In the genomic region with DNA sequence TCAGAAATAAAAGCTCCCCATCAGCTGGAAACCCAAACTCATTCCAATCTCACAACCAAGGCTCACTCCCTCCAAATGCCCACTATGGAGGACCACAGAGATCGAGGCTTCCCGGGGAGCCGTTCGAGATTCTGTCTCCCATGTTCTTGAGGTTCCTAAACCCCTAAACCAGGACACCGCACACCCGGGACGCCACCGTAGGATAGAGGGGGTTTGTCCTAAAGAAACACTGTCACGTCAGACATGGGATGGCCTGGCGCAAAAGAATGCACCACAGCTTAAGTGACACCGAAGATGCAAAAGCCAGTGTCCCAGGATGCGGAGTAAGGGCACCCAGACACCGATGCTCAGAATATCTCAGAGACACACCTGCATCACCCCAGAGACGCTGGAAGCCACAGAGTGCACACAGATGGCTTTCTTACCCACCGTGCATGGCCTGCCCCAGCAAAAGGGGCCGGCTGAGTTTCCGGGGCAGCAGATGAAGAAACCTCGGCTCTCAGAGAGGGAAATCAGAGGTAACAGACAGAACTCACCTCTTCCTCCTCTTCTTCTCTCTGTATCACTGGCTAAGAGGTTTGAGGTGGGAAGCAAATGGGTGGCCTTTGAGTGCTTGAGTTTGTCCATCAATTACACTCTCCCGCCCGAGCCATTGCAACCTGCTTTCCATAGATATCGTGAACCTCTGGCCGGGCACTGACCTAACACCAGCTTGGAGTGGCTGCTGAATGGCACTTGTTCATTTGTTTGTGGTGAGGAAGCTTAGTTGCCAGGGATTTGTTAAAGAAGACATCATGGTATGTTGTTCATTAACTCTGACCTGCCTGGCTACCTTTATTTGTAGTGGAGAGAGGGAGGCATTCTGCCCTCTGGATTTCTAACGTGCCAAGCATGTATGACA, we compare ENCODE assay signal across 1 cellular context.
TF ChIP-seq lines count a peak whose summit lies in the region.

No MANE protein-coding gene starts in this region.

TF ChIP-seq in H1, 55 proteins besides CTCF, POLR2A, EP300 and RAD21:
- no peak for TF ChIP-seq ZNF274 (IDR thresholded peaks at IDR 0.05; ENCODE audit: borderline replicate concordance, extremely low read depth, low read length)
- no peak for TF ChIP-seq NRF1 (IDR thresholded peaks at IDR 0.05; ENCODE audit: low read depth, low read length)
- TF ChIP-seq JUND (IDR thresholded peaks at IDR 0.05; ENCODE audit: low read length), result no peak
- TF ChIP-seq SUZ12 (IDR thresholded peaks at IDR 0.05; ENCODE audit: low read length), result no peak
- no peak for TF ChIP-seq ASH2L (IDR thresholded peaks at IDR 0.05; ENCODE audit: low read length)
- TF ChIP-seq YY1 (IDR thresholded peaks at IDR 0.05; ENCODE audit: low read depth, low read length), result no peak
- TF ChIP-seq SP1 (IDR thresholded peaks at IDR 0.05; ENCODE audit: low read depth, low read length), result no peak
- TF ChIP-seq GTF2F1 (IDR thresholded peaks at IDR 0.05; ENCODE audit: borderline replicate concordance, low read depth, low read length), result no peak
- no peak for TF ChIP-seq KDM5A (IDR thresholded peaks at IDR 0.05; ENCODE audit: low read length)
- no peak for TF ChIP-seq PHF8 (conservative IDR thresholded peaks at IDR 0.05; ENCODE audit: low read depth, low read length)
- no peak for TF ChIP-seq RXRA (IDR thresholded peaks at IDR 0.05; ENCODE audit: insufficient read depth, low read depth, low read length)
- TF ChIP-seq TEAD4 (IDR thresholded peaks at IDR 0.05; ENCODE audit: low read depth, low read length), result no peak
- no peak for TF ChIP-seq HDAC6 (IDR thresholded peaks at IDR 0.05; ENCODE audit: low read depth, low read length)
- TF ChIP-seq CEBPB (IDR thresholded peaks at IDR 0.05; ENCODE audit: low read depth, low read length), result no peak
